In genomic region chr10:119139464-119140067, GRCh38 we compare ENCODE assay signal across 8 cellular contexts. TPM values are rescaled to one million over a fixed set of nuclear protein-coding genes. Genes with fewer than 3 reads are reported as not detected.
DNase-seq lines count a peak whose midpoint lies in the region; ATAC-seq, FAIRE-seq and TF ChIP-seq lines count a peak whose summit lies in the region.

No MANE protein-coding gene starts in this region.

- no peaks in the 10 kb centered on the region for H3K79me2 ChIP-seq in GM12878 (ENCODE audit: control insufficient read depth, insufficient read depth, low read length)

- H3K4me3 Mint-ChIP-seq in HFFc6, result no peak overlapping the region
- no peak overlapping the region for H3K4me3 Mint-ChIP-seq in stimulated activated effector memory CD8-positive, alpha-beta T cell treated with anti-CD3 and anti-CD28 coated beads, Interleukin-12 subunit alpha, Interleukin-12 subunit beta, amount 100 ng/mL, for 72 hours

- H3K4me1 ChIP-seq in BE2C (peaks cover 6% of the 10 kb centered on the region), GM12878 (ENCODE audit: control insufficient read depth, insufficient read depth, low read length) (no peaks in the 10 kb centered on the region)

- RAD21 ChIA-PET in GM12878 (lab: Charles Lee; ENCODE audit: unreplicated experiment), result interaction anchor here (0.7 kb wide), 1 partner anchor 350 kb away, joined by 3 read pairs; no protein-coding TSS in a partner anchor

- TF ChIP-seq CTCF in BE2C (IDR thresholded peaks at IDR 0.05; ENCODE audit: low read depth, low read length) (peak; percentile 75), HFFc6 (IDR thresholded peaks at IDR 0.05) (peak; percentile 75), GM12878 (IDR thresholded peaks at IDR 0.05 in 2 of 3, conservative IDR thresholded peaks at IDR 0.05 in 1 of 3; ENCODE audit: control insufficient read depth in 2 of 3, extremely low read depth in 1 of 3, insufficient read depth in 1 of 3, low read depth in 3 of 3, low read length in 3 of 3) (peak; percentile 60 to 79 (median 67))

- H3K36me3 ChIP-seq in BE2C, result peaks cover 26% of the 10 kb centered on the region; the same call in 1 of the 2 replicates
- peaks cover 5 to 8% of the 10 kb centered on the region in 2 experiments; a peak in 3 of 4 replicates for H3K36me3 ChIP-seq in GM12878 (ENCODE audit: control insufficient read depth in 2 of 2, insufficient read depth in 2 of 2, low read length in 1 of 2)

- H4K20me1 ChIP-seq in GM12878 (ENCODE audit: control insufficient read depth, insufficient read depth), result no peaks in the 10 kb centered on the region

- peak; percentile 64 for TF ChIP-seq RAD21 in GM12878 (IDR thresholded peaks at IDR 0.05; ENCODE audit: insufficient read depth, low read depth, low read length)

- H3K9me3 ChIP-seq in BE2C, result no peaks in the 10 kb centered on the region
- no peaks in the 10 kb centered on the region for H3K9me3 ChIP-seq in GM12878 (replicated peaks; ENCODE audit: control insufficient read depth, insufficient read depth, low read length)

- no peaks in the 10 kb centered on the region for H3K27me3 ChIP-seq in BE2C
- no peaks in the 10 kb centered on the region for H3K27me3 ChIP-seq in GM12878 (replicated peaks in 1 of 2; ENCODE audit: control insufficient read depth in 2 of 2, insufficient read depth in 2 of 2, low read length in 1 of 2)

- peaks cover 15% of the 10 kb centered on the region for H3K4me1 Mint-ChIP-seq in HFFc6 (ENCODE audit: low read depth)
- peaks cover 23% of the 10 kb centered on the region for H3K4me1 Mint-ChIP-seq in stimulated activated effector memory CD8-positive, alpha-beta T cell treated with anti-CD3 and anti-CD28 coated beads, Interleukin-12 subunit alpha, Interleukin-12 subunit beta, amount 100 ng/mL, for 72 hours

- peaks cover 7% of the 10 kb centered on the region for H3K36me3 Mint-ChIP-seq in HFFc6 (ENCODE audit: low read depth)
- H3K36me3 Mint-ChIP-seq in stimulated activated effector memory CD8-positive, alpha-beta T cell treated with anti-CD3 and anti-CD28 coated beads, Interleukin-12 subunit alpha, Interleukin-12 subunit beta, amount 100 ng/mL, for 72 hours, result peaks cover 67% of the 10 kb centered on the region

- H3K4me3 ChIP-seq in BE2C (ENCODE audit: low read depth, low read length) (no peak overlapping the region), GM12878 (no peak overlapping the region)

- no peaks in the 10 kb centered on the region for H3K27me3 Mint-ChIP-seq in HFFc6 (ENCODE audit: insufficient read depth)

- H2AFZ ChIP-seq in GM12878 (ENCODE audit: control insufficient read depth, low read depth, low read length), result no peak overlapping the region

- SMC1A ChIA-PET in GM12878 (lab: Charles Lee; ENCODE audit: uncharacterized antibody, unreplicated experiment), result interaction anchor here (0.9 to 1.3 kb wide), 2 partner anchors 58 to 350 kb away, joined by 3 to 4 read pairs; no protein-coding TSS in a partner anchor

- H3K9ac ChIP-seq in GM12878 (ENCODE audit: control insufficient read depth, insufficient read depth, low read length), result no peak overlapping the region

- POLR2A ChIA-PET in GM12878 (lab: Charles Lee), result no interaction called here

- BruUV-seq in GM12878 (replicated peaks; lab: Mats Ljungman, UMichigan), result no TSS peak

- no peak for FAIRE-seq in GM12878 (lab: Jason Lieb, UNC)

- no peak; the same call in 1 of the 2 replicates for TF ChIP-seq POLR2A in GM12878 (IDR thresholded peaks at IDR 0.05; ENCODE audit: low read depth, low read length)

- no peak overlapping the region for H3K27ac Mint-ChIP-seq in HFFc6
- peak overlapping the region; percentile 73 for H3K27ac Mint-ChIP-seq in stimulated activated effector memory CD8-positive, alpha-beta T cell treated with anti-CD3 and anti-CD28 coated beads, Interleukin-12 subunit alpha, Interleukin-12 subunit beta, amount 100 ng/mL, for 72 hours

- CTCF ChIA-PET in GM12878 (lab: Yijun Ruan, JAX), result interaction anchor here (1.0 to 2.2 kb wide), 3 partner anchors 13 to 306 kb away, joined by 3 to 16 read pairs (median 3); no protein-coding TSS in a partner anchor

- H3K9me3 Mint-ChIP-seq in HFFc6, result no peaks in the 10 kb centered on the region
- H3K9me3 Mint-ChIP-seq in stimulated activated effector memory CD8-positive, alpha-beta T cell treated with anti-CD3 and anti-CD28 coated beads, Interleukin-12 subunit alpha, Interleukin-12 subunit beta, amount 100 ng/mL, for 72 hours, result no peaks in the 10 kb centered on the region

- no peak overlapping the region for H3K4me2 ChIP-seq in GM12878 (ENCODE audit: control insufficient read depth, insufficient read depth)

- H3K27ac ChIP-seq in GM12878 (ENCODE audit: control insufficient read depth, insufficient read depth), result no peak overlapping the region

- DNase-seq in BE2C, result peak; percentile 60
- DNase-seq in HFFc6, result peak; percentile 15
- peak; percentile 9 for DNase-seq in T-helper 22 cell (ENCODE audit: low read depth)
- no peak for DNase-seq in GM12878 (ENCODE audit: low read depth, low spot score)
- peak; percentile 67 for DNase-seq in left kidney (ENCODE audit: low read depth, low spot score)
- peak in 1 of 2 donors; percentile 76 for DNase-seq in stimulated activated effector memory CD8-positive, alpha-beta T cell treated with anti-CD3 and anti-CD28 coated beads, Interleukin-12 subunit alpha, Interleukin-12 subunit beta, amount 100 ng/mL, for 72 hours (ENCODE audit: low spot score in 2 of 2)
- no peak for DNase-seq in inferior parietal cortex (ENCODE audit: extremely low spot score)
- no peak for DNase-seq in NCI-H2029 (lab: John Stamatoyannopoulos, UW)

- peak; percentile 93 for ATAC-seq in GM12878
- peak; percentile 75 for ATAC-seq in stimulated activated effector memory CD8-positive, alpha-beta T cell treated with anti-CD3 and anti-CD28 coated beads, Interleukin-12 subunit alpha, Interleukin-12 subunit beta, amount 100 ng/mL, for 72 hours

- in situ Hi-C loops in GM12878 (cut with MboI), result no loop called here

- WGBS in GM12878 (ENCODE audit: insufficient coverage, insufficient replicate concordance, low lambda C conversion rate, missing lambda C conversion rate), result 65% methylated on average over 12 of the region's 13 CpGs

- no peak for TF ChIP-seq EP300 in GM12878 (IDR thresholded peaks at IDR 0.05; ENCODE audit: borderline replicate concordance in 1 of 2, control insufficient read depth in 1 of 2, low read depth in 2 of 2, low read length in 2 of 2)

- intact Hi-C loops in GM12878 (cut with micrococcal nuclease; ENCODE audit: unreplicated experiment), result no loop called here

RNA-seq across cellular contexts. Expression of gene SFXN4, which starts 25.9 kb away (rescaled TPM):
- polyA plus RNA-seq in BE2C (2012; ENCODE audit: insufficient read depth, insufficient read length, low read depth), result 43.2 TPM
- total RNA-seq in HFFc6 (2021; fragmentation: NEBNext Ultra II Directional; extraction: Animal tissue kit (Norgen Biotek cat#: 25700)), result 10 to 100 TPM; 10.9 to 18.5 (median 14.2) TPM
- total RNA-seq in GM12878 (2013; cell fraction: nucleolus; rRNA removed), result 17.9 and 30.9 TPM in 2 replicates
- 41.7 and 44.9 TPM in 2 replicates for total RNA-seq in GM12878 (2014; rRNA removed)
- 37.8 and 40.7 TPM in 2 replicates for total RNA-seq in GM12878 (2014; rRNA removed; fragmentation: Illumina TruSeq; extraction: Trizol)
- total RNA-seq in GM12878 (2021), result 39.7 and 45.3 TPM in 2 replicates
- 22.3 TPM for polyA plus RNA-seq in GM12878 (2011; ENCODE audit: low read depth)
- polyA plus RNA-seq in GM12878 (2011; rRNA removed), result 40.7 and 48.5 TPM in 2 replicates
- polyA plus RNA-seq in GM12878 (2011; cell fraction: cytosol; rRNA removed), result 31.6 and 32.4 TPM in 2 replicates
- 39.3 and 40.6 TPM in 2 replicates for polyA plus RNA-seq in GM12878 (2011; cell fraction: nucleus; rRNA removed)
- polyA plus RNA-seq in GM12878 (2012), result 21.5 and 27.6 TPM in 2 replicates
- 45.9 and 81.1 TPM in 2 replicates for polyA plus RNA-seq in GM12878 (2014; fragmentation: Illumina TruSeq; extraction: Trizol)
- polyA plus RNA-seq in GM12878 (2014; fragmentation: Nextera tagmentation; extraction: Ambion mirVana), result 100 to 1,000 TPM in 1 of 2 experiments, 10 to 100 TPM in 1; 71.9 to 111 TPM
- polyA plus RNA-seq in GM12878 (2014; rRNA removed), result 51.8 and 54.4 TPM in 2 replicates
- 10 to 100 TPM; 58.1 to 61.2 TPM for polyA plus RNA-seq in GM12878 (2016; fragmentation: Nextera tagmentation; extraction: Ambion mirVana)
- 22.2 and 24.2 TPM in 2 replicates for polyA minus RNA-seq in GM12878 (2011; rRNA and poly(A)+ RNA removed)
- polyA minus RNA-seq in GM12878 (2011; cell fraction: cytosol; rRNA and poly(A)+ RNA removed), result 10.5 and 13.4 TPM in 2 replicates
- polyA minus RNA-seq in GM12878 (2011; cell fraction: nucleus; rRNA and poly(A)+ RNA removed), result 7.7 and 16.3 TPM in 2 replicates

RNA-seq across cellular contexts. Expression of gene DENND10, which starts 35.7 kb away (rescaled TPM):
- 19.9 TPM for polyA plus RNA-seq in BE2C (2012; ENCODE audit: insufficient read depth, insufficient read length, low read depth)
- total RNA-seq in HFFc6 (2021; fragmentation: NEBNext Ultra II Directional; extraction: Animal tissue kit (Norgen Biotek cat#: 25700)), result 10 to 100 TPM; 43.9 to 53.8 (median 46.8) TPM
- total RNA-seq in GM12878 (2013; cell fraction: nucleolus; rRNA removed), result 21.6 and 24.7 TPM in 2 replicates
- total RNA-seq in GM12878 (2014; rRNA removed), result 30.0 and 35.7 TPM in 2 replicates
- 23.8 and 30.8 TPM in 2 replicates for total RNA-seq in GM12878 (2014; rRNA removed; fragmentation: Illumina TruSeq; extraction: Trizol)
- 21.5 and 26.6 TPM in 2 replicates for total RNA-seq in GM12878 (2021)
- polyA plus RNA-seq in GM12878 (2011; ENCODE audit: low read depth), result 10.6 TPM
- polyA plus RNA-seq in GM12878 (2011; rRNA removed), result 25.8 and 32.9 TPM in 2 replicates
- 17.0 and 18.3 TPM in 2 replicates for polyA plus RNA-seq in GM12878 (2011; cell fraction: cytosol; rRNA removed)
- 12.1 and 14.0 TPM in 2 replicates for polyA plus RNA-seq in GM12878 (2011; cell fraction: nucleus; rRNA removed)
- polyA plus RNA-seq in GM12878 (2012), result 17.9 and 18.3 TPM in 2 replicates
- 29.7 and 31.9 TPM in 2 replicates for polyA plus RNA-seq in GM12878 (2014; fragmentation: Illumina TruSeq; extraction: Trizol)
- 10 to 100 TPM; 23.7 to 39.8 TPM for polyA plus RNA-seq in GM12878 (2014; fragmentation: Nextera tagmentation; extraction: Ambion mirVana)
- 20.9 and 26.6 TPM in 2 replicates for polyA plus RNA-seq in GM12878 (2014; rRNA removed)
- polyA plus RNA-seq in GM12878 (2016; fragmentation: Nextera tagmentation; extraction: Ambion mirVana), result 10 to 100 TPM; 25.7 to 28.1 TPM
- 15.5 and 18.9 TPM in 2 replicates for polyA minus RNA-seq in GM12878 (2011; rRNA and poly(A)+ RNA removed)
- 7.2 and 9.4 TPM in 2 replicates for polyA minus RNA-seq in GM12878 (2011; cell fraction: cytosol; rRNA and poly(A)+ RNA removed)
- polyA minus RNA-seq in GM12878 (2011; cell fraction: nucleus; rRNA and poly(A)+ RNA removed), result 8.3 and 12.6 TPM in 2 replicates

RNA-seq across cellular contexts. Expression of gene PRDX3, which starts 39.0 kb away (rescaled TPM):
- polyA plus RNA-seq in BE2C (2012; ENCODE audit: insufficient read depth, insufficient read length, low read depth), result 99.1 TPM
- 100 to 1,000 TPM; 156 to 183 (median 171) TPM for total RNA-seq in HFFc6 (2021; fragmentation: NEBNext Ultra II Directional; extraction: Animal tissue kit (Norgen Biotek cat#: 25700))
- 46.3 and 60.4 TPM in 2 replicates for total RNA-seq in GM12878 (2013; cell fraction: nucleolus; rRNA removed)
- total RNA-seq in GM12878 (2014; rRNA removed) (334 and 363 TPM in 2 replicates), GM12878 (2014; rRNA removed; fragmentation: Illumina TruSeq; extraction: Trizol) (240 and 248 TPM in 2 replicates), GM12878 (2021) (195 TPM in 2 replicates)
- 110 TPM for polyA plus RNA-seq in GM12878 (2011; ENCODE audit: low read depth)
- polyA plus RNA-seq in GM12878 (2011; rRNA removed) (463 and 554 TPM in 2 replicates), GM12878 (2014; fragmentation: Illumina TruSeq; extraction: Trizol) (262 and 272 TPM in 2 replicates), GM12878 (2014; fragmentation: Nextera tagmentation; extraction: Ambion mirVana) (1,000 to 10,000 TPM in 1 of 2 experiments, 100 to 1,000 TPM in 1; 827 to 1,431 TPM), GM12878 (2014; rRNA removed) (254 and 258 TPM in 2 replicates), GM12878 (2016; fragmentation: Nextera tagmentation; extraction: Ambion mirVana) (100 to 1,000 TPM; 631 to 689 TPM)
- polyA plus RNA-seq in GM12878 (2011; cell fraction: cytosol; rRNA removed), result 198 and 231 TPM in 2 replicates
- 171 and 180 TPM in 2 replicates for polyA plus RNA-seq in GM12878 (2011; cell fraction: nucleus; rRNA removed)
- polyA plus RNA-seq in GM12878 (2012), result 130 and 177 TPM in 2 replicates
- polyA minus RNA-seq in GM12878 (2011; rRNA and poly(A)+ RNA removed), result 268 and 279 TPM in 2 replicates
- polyA minus RNA-seq in GM12878 (2011; cell fraction: cytosol; rRNA and poly(A)+ RNA removed), result 55.9 and 72.6 TPM in 2 replicates
- polyA minus RNA-seq in GM12878 (2011; cell fraction: nucleus; rRNA and poly(A)+ RNA removed), result 53.2 and 79.4 TPM in 2 replicates

RNA-seq across cellular contexts. Expression of gene EIF3A, which starts 58.9 kb away (rescaled TPM):
- 84.7 TPM for polyA plus RNA-seq in BE2C (2012; ENCODE audit: insufficient read depth, insufficient read length, low read depth)
- 100 to 1,000 TPM; 132 to 149 (median 139) TPM for total RNA-seq in HFFc6 (2021; fragmentation: NEBNext Ultra II Directional; extraction: Animal tissue kit (Norgen Biotek cat#: 25700))
- 143 and 144 TPM in 2 replicates for total RNA-seq in GM12878 (2013; cell fraction: nucleolus; rRNA removed)
- total RNA-seq in GM12878 (2014; rRNA removed) (82.6 and 86.3 TPM in 2 replicates), GM12878 (2014; rRNA removed; fragmentation: Illumina TruSeq; extraction: Trizol) (159 and 166 TPM in 2 replicates), GM12878 (2021) (138 and 148 TPM in 2 replicates)
- polyA plus RNA-seq in GM12878 (2011; ENCODE audit: low read depth), result 50.1 TPM
- polyA plus RNA-seq in GM12878 (2011; rRNA removed) (47.4 and 49.4 TPM in 2 replicates), GM12878 (2014; fragmentation: Illumina TruSeq; extraction: Trizol) (195 and 219 TPM in 2 replicates), GM12878 (2014; fragmentation: Nextera tagmentation; extraction: Ambion mirVana) (10 to 100 TPM; 42.3 to 46.5 TPM), GM12878 (2014; rRNA removed) (78.1 and 88.9 TPM in 2 replicates), GM12878 (2016; fragmentation: Nextera tagmentation; extraction: Ambion mirVana) (100 to 1,000 TPM; 104 to 108 TPM)
- 35.9 and 50.0 TPM in 2 replicates for polyA plus RNA-seq in GM12878 (2011; cell fraction: cytosol; rRNA removed)
- polyA plus RNA-seq in GM12878 (2011; cell fraction: nucleus; rRNA removed), result 21.6 and 53.4 TPM in 2 replicates
- polyA plus RNA-seq in GM12878 (2012), result 79.0 and 84.9 TPM in 2 replicates
- 71.2 and 84.9 TPM in 2 replicates for polyA minus RNA-seq in GM12878 (2011; rRNA and poly(A)+ RNA removed)
- polyA minus RNA-seq in GM12878 (2011; cell fraction: cytosol; rRNA and poly(A)+ RNA removed), result 36.2 and 45.2 TPM in 2 replicates
- 34.9 and 49.1 TPM in 2 replicates for polyA minus RNA-seq in GM12878 (2011; cell fraction: nucleus; rRNA and poly(A)+ RNA removed)

Comparison
In these comparisons a context has a peak if more than half of its experiments do, and no peak if none do; other contexts are left out.
1. DNase-seq: peak in BE2C (single experiment), HFFc6 (single experiment), T-helper 22 cell (single experiment) and left kidney (single experiment); none in GM12878 (single experiment), inferior parietal cortex (single experiment) and NCI-H2029 (single experiment).
2. Peak in every context shown above with its lines, with median percentiles within 50 percentile points of each other: CTCF ChIP-seq.